1 cellular context compared by ENCODE assay signal in genomic region chr13:27793377-27794074, GRCh38.
A peak's percentile ranks its signal among the peaks of the same experiment; 100 is the strongest.
TF ChIP-seq lines count a peak whose summit lies in the region.

No MANE protein-coding gene starts in this region.

TF ChIP-seq in H1, 55 proteins besides CTCF, POLR2A, EP300 and RAD21:
- TF ChIP-seq CBX5 (IDR thresholded peaks at IDR 0.05; ENCODE audit: low read depth, low read length) (no peak), TBP (IDR thresholded peaks at IDR 0.05; ENCODE audit: low read depth, low read length) (no peak), SUZ12 (IDR thresholded peaks at IDR 0.05; ENCODE audit: low read length) (peak; percentile 99), ATF2 (IDR thresholded peaks at IDR 0.05; ENCODE audit: low read length) (no peak), EZH2 (IDR thresholded peaks at IDR 0.05; ENCODE audit: low read depth, low read length, severe bottlenecking) (peak; percentile 100), BCL11A (IDR thresholded peaks at IDR 0.05; ENCODE audit: low read depth in 2 of 2, low read length in 2 of 2) (no peak), SRF (IDR thresholded peaks at IDR 0.05; ENCODE audit: low read depth, low read length) (no peak), KDM5A (IDR thresholded peaks at IDR 0.05; ENCODE audit: low read length) (no peak), SIRT6 (IDR thresholded peaks at IDR 0.05; ENCODE audit: low read length) (no peak), TEAD4 (IDR thresholded peaks at IDR 0.05; ENCODE audit: low read depth, low read length) (no peak), JUN (IDR thresholded peaks at IDR 0.05; ENCODE audit: low read depth, low read length) (no peak), HDAC6 (IDR thresholded peaks at IDR 0.05; ENCODE audit: low read depth, low read length) (no peak), SIX5 (IDR thresholded peaks at IDR 0.05; ENCODE audit: low read depth, low read length) (no peak)
- TF ChIP-seq, protein P1, sequence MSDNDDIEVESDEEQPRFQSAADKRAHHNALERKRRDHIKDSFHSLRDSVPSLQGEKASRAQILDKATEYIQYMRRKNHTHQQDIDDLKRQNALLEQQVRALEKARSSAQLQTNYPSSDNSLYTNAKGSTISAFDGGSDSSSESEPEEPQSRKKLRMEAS (IDR thresholded peaks at IDR 0.05) = peak; percentile 9; the same call in 1 of the 2 replicates
